8 cellular contexts compared by ENCODE assay signal in the genomic region with DNA sequence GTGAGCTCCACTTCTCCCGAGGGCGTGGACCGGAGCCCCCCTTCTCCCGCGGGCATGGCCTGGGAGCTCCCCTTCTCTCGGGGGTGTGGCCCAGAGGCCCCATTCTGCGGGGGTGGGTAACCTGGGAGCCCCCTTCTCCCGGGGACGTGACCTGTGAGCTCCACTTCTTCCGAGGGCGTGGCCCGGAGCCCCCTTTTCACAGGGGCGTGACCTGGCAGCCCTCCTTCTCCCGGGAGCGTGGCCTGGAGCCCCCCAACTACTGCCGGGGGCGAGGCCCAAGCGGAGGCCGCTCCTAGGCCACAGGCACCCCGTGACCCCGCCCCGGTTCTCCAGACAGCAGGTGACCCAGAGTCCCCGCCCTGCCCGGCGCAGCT. TPM values are rescaled to one million over a fixed set of nuclear protein-coding genes. Genes with fewer than 3 reads are reported as not detected.
DNase-seq lines count a peak whose midpoint lies in the region; ATAC-seq, FAIRE-seq and TF ChIP-seq lines count a peak whose summit lies in the region.

No MANE protein-coding gene starts in this region.

- TF ChIP-seq POLR2A in HepG2 (IDR thresholded peaks at IDR 0.05; ENCODE audit: insufficient read depth in 1 of 2, low read depth in 2 of 2, low read length in 2 of 2): no peak
- TF ChIP-seq POLR2A in transverse colon (IDR thresholded peaks at IDR 0.05): no peak

- TF ChIP-seq CTCF in left ventricle myocardium inferior (IDR thresholded peaks at IDR 0.05; ENCODE audit: borderline replicate concordance) (no peak), HepG2 (CRISPR knock-in tag; IDR thresholded peaks at IDR 0.05) (no peak), transverse colon (IDR thresholded peaks at IDR 0.05) (no peak)

- H2AFZ ChIP-seq in HepG2 (ENCODE audit: low read length): no peak overlapping the region

- H3K4me3 ChIP-seq in left ventricle myocardium inferior (peak overlapping the region; percentile 97), HepG2 (replicated peaks in 1 of 3; ENCODE audit: insufficient read depth in 1 of 3, low read depth in 2 of 3, low read length in 3 of 3) (peak overlapping the region; percentile 85 to 97 (median 88)), transverse colon (peak overlapping the region; percentile 80 to 96 (median 90))

- no peaks in the 10 kb centered on the region for H3K27me3 Mint-ChIP-seq in activated naive CD8-positive, alpha-beta T cell treated with anti-CD3 and anti-CD28 coated beads, Interleukin-2, amount 50 U/mL, for 24 hours

- H3K36me3 Mint-ChIP-seq in activated naive CD8-positive, alpha-beta T cell treated with anti-CD3 and anti-CD28 coated beads, Interleukin-2, amount 50 U/mL, for 24 hours (ENCODE audit: low read depth): peaks cover 21% of the 10 kb centered on the region

- in situ Hi-C loops in HepG2 (cut with HindIII; ENCODE audit: extremely low pct_ligation_motif_present, low pct_unique_long_range_greater_than_20kb) (loop anchor here (25.0 kb wide), 1 partner anchor 163 kb away; no protein-coding TSS in a partner anchor), transverse colon (cut with MboI; ENCODE audit: low pct_ligation_motif_present in 1 of 4, low pct_unique_long_range_greater_than_20kb in 1 of 4, low sequenced_read_pairs in 3 of 4) (no loop called here)

- H3K4me1 ChIP-seq in left ventricle myocardium inferior (peaks cover 19% of the 10 kb centered on the region), HepG2 (ENCODE audit: insufficient read depth, low read length) (peaks cover 54% of the 10 kb centered on the region), transverse colon (peaks cover 7 to 28% (median 23%) of the 10 kb centered on the region in 4 donors)

- H3K4me1 Mint-ChIP-seq in activated naive CD8-positive, alpha-beta T cell treated with anti-CD3 and anti-CD28 coated beads, Interleukin-2, amount 50 U/mL, for 24 hours: peaks cover 56% of the 10 kb centered on the region

- H3K27ac ChIP-seq in left ventricle myocardium inferior (replicated peaks) (peak overlapping the region; percentile 100), HepG2 (ENCODE audit: extremely low read length, insufficient read depth, low read length) (peak overlapping the region; percentile 99), transverse colon (peak overlapping the region; percentile 89 to 100 (median 98))

- H3K27ac Mint-ChIP-seq in activated naive CD8-positive, alpha-beta T cell treated with anti-CD3 and anti-CD28 coated beads, Interleukin-2, amount 50 U/mL, for 24 hours: peak overlapping the region; percentile 98

- peaks cover 8% of the 10 kb centered on the region for H3K9me3 Mint-ChIP-seq in activated naive CD8-positive, alpha-beta T cell treated with anti-CD3 and anti-CD28 coated beads, Interleukin-2, amount 50 U/mL, for 24 hours

- H3K9ac ChIP-seq in HepG2 (ENCODE audit: insufficient read depth, low read depth, low read length): peak overlapping the region; percentile 95

- no peak for FAIRE-seq in HepG2 (lab: Jason Lieb, UNC)

- no peak for ATAC-seq in Right ventricle myocardium inferior
- peak; percentile 2 for ATAC-seq in HG03442 (IDR thresholded peaks at IDR 0.05; ENCODE audit: unreplicated experiment)
- ATAC-seq in activated naive CD8-positive, alpha-beta T cell treated with anti-CD3 and anti-CD28 coated beads, Interleukin-2, amount 50 U/mL, for 24 hours: no peak
- no peak for ATAC-seq in HepG2

- H3K27me3 ChIP-seq in left ventricle myocardium inferior (ENCODE audit: low read depth) (no peaks in the 10 kb centered on the region), HepG2 (ENCODE audit: control insufficient read depth in 1 of 2, insufficient read depth in 2 of 2, low read length in 2 of 2) (no peaks in the 10 kb centered on the region; a peak in 1 of 5 replicates), transverse colon (no peaks in the 10 kb centered on the region)

- TF ChIP-seq RAD21 in HepG2 (CRISPR knock-in tag; IDR thresholded peaks at IDR 0.05): no peak

- POLR2A ChIA-PET in HepG2 (lab: Yijun Ruan, JAX): interaction anchor here (1.6 to 1.7 kb wide), 2 partner anchors 42 to 128 kb away, joined by 5 to 10 read pairs; partner anchors contain the start of genes CEP104 and DFFB

- CTCF ChIA-PET in HepG2 (lab: Yijun Ruan, JAX; ENCODE audit: low intra/inter-chr PET ratio, low total read pairs): no interaction called here

- TF ChIP-seq EP300 in HepG2 (IDR thresholded peaks at IDR 0.05; ENCODE audit: low read depth in 2 of 2, low read length in 2 of 2) (no peak), HepG2 (CRISPR knock-in tag; IDR thresholded peaks at IDR 0.05; ENCODE audit: borderline replicate concordance) (no peak), transverse colon (IDR thresholded peaks at IDR 0.05; ENCODE audit: low read depth) (no peak)

- intact Hi-C loops in left ventricle myocardium inferior (cut with micrococcal nuclease): no loop called here
- intact Hi-C loops in Right ventricle myocardium inferior (cut with DNase I): loop anchor here (2.0 to 5.0 kb wide), 2 partner anchors 42 to 103 kb away; partner anchors contain the start of genes CEP104, DFFB and LRRC47
- intact Hi-C loops in HepG2 (cut with micrococcal nuclease; ENCODE audit: unreplicated experiment): loop anchor here (1.0 to 10.0 kb wide), 2 partner anchors 42 to 125 kb away; partner anchors contain the start of genes CEP104, DFFB and SMIM1
- intact Hi-C loops in transverse colon (cut with DNase I; ENCODE audit: low total_unique reads): no loop called here

- WGBS in HepG2 (ENCODE audit: low lambda C conversion rate): 0% methylated on average over 3 of the region's 25 CpGs
- WGBS in transverse colon (ENCODE audit: low coverage in 1 of 2), 2 donors: 2% methylated on average over 23 of the region's 25 CpGs; no CpG with 5 or more reads in 1 of the 2 donors

- H3K9me3 ChIP-seq in left ventricle myocardium inferior (replicated peaks) (peaks cover 23% of the 10 kb centered on the region), HepG2 (ENCODE audit: low read length) (peaks cover 4% of the 10 kb centered on the region; the same call in 1 of the 2 replicates), transverse colon (peaks cover 0 to 10% of the 10 kb centered on the region in 2 donors)

- H3K4me3 Mint-ChIP-seq in activated naive CD8-positive, alpha-beta T cell treated with anti-CD3 and anti-CD28 coated beads, Interleukin-2, amount 50 U/mL, for 24 hours: peak overlapping the region; percentile 87

- DNase-seq in left ventricle myocardium inferior (peak; percentile 25), Right ventricle myocardium inferior (ENCODE audit: missing footprints) (no peak), HepG2 (ENCODE audit: low spot score) (no peak), transverse colon (no peak), SIG-M5 treated with dmso at 0.1 percent for 504 hours (lab: John Stamatoyannopoulos, UW; ENCODE audit: unreplicated experiment) (no peak), HK-2 (ENCODE audit: unreplicated experiment) (no peak)
- peak; percentile 43 for DNase-seq in activated naive CD8-positive, alpha-beta T cell treated with anti-CD3 and anti-CD28 coated beads, Interleukin-2, amount 50 U/mL, for 24 hours

- H3K4me2 ChIP-seq in HepG2 (ENCODE audit: low read depth, low read length): peak overlapping the region; percentile 85

- no peaks in the 10 kb centered on the region for H4K20me1 ChIP-seq in HepG2 (ENCODE audit: insufficient read depth, low read length)

- H3K36me3 ChIP-seq in left ventricle myocardium inferior (peaks cover 4% of the 10 kb centered on the region), HepG2 (replicated peaks in 1 of 2; ENCODE audit: control insufficient read depth in 1 of 2, insufficient read depth in 2 of 2, low read length in 2 of 2) (peaks cover 4 to 16% of the 10 kb centered on the region in 2 experiments; a peak in 2 of 5 replicates), transverse colon (no peaks in the 10 kb centered on the region)

- peaks cover 53% of the 10 kb centered on the region for H3K79me2 ChIP-seq in HepG2 (ENCODE audit: insufficient read depth, low read length)

- BruUV-seq in HepG2 (replicated peaks; lab: Mats Ljungman, UMichigan): TSS peak; percentile 62

RNA-seq across cellular contexts. Expression of gene C1orf174, which starts 0.3 kb away (rescaled TPM):
- 11.7 TPM for total RNA-seq in left ventricle myocardium inferior
- total RNA-seq in Right ventricle myocardium inferior: 14.1 TPM
- total RNA-seq in HepG2 (2016; rRNA removed; fragmentation: Illumina TruSeq; extraction: Trizol): 31.4 and 43.4 TPM in 2 replicates
- total RNA-seq in HepG2 (2016; cell fraction: cytosol; rRNA removed; fragmentation: Illumina TruSeq; extraction: Trizol; ENCODE audit: low read depth): 9.1 and 10.6 TPM in 2 replicates
- total RNA-seq in HepG2 (2016; cell fraction: insoluble cytoplasmic fraction; rRNA removed; fragmentation: Illumina TruSeq; extraction: Trizol): 30.8 and 45.5 TPM in 2 replicates
- total RNA-seq in HepG2 (2016; cell fraction: membrane; rRNA removed; fragmentation: Illumina TruSeq; extraction: Trizol): 23.1 and 25.3 TPM in 2 replicates
- 12.4 and 14.4 TPM in 2 replicates for total RNA-seq in HepG2 (2016; cell fraction: nucleus; rRNA removed; fragmentation: Illumina TruSeq; extraction: Trizol)
- polyA plus RNA-seq in HepG2 (2011; rRNA removed): 18.7 and 21.6 TPM in 2 replicates
- 19.8 and 22.2 TPM in 2 replicates for polyA plus RNA-seq in HepG2 (2011; cell fraction: cytosol; rRNA removed)
- polyA plus RNA-seq in HepG2 (2011; cell fraction: nucleus; rRNA removed): 12.8 and 14.0 TPM in 2 replicates
- polyA plus RNA-seq in HepG2 (2012): 13.3 and 16.8 TPM in 2 replicates
- polyA plus RNA-seq in HepG2 (2016; cell fraction: cytosol; fragmentation: Illumina TruSeq; extraction: Trizol; ENCODE audit: low read depth): 4.2 and 5.1 TPM in 2 replicates
- polyA plus RNA-seq in HepG2 (2016; cell fraction: insoluble cytoplasmic fraction; fragmentation: Illumina TruSeq; extraction: Trizol; ENCODE audit: low read depth): 37.9 and 38.1 TPM in 2 replicates
- polyA plus RNA-seq in HepG2 (2016; cell fraction: membrane; fragmentation: Illumina TruSeq; extraction: Trizol; ENCODE audit: low read depth): 11.1 and 13.7 TPM in 2 replicates
- polyA plus RNA-seq in HepG2 (2016; cell fraction: nucleus; fragmentation: Illumina TruSeq; extraction: Trizol; ENCODE audit: insufficient read depth, low read depth): 24.6 and 27.6 TPM in 2 replicates
- polyA minus RNA-seq in HepG2 (2011; rRNA and poly(A)+ RNA removed; ENCODE audit: low replicate concordance): 23.0 and 28.7 TPM in 2 replicates
- polyA minus RNA-seq in HepG2 (2011; cell fraction: cytosol; rRNA and poly(A)+ RNA removed): 11.2 and 12.0 TPM in 2 replicates
- polyA minus RNA-seq in HepG2 (2011; cell fraction: nucleus; rRNA and poly(A)+ RNA removed): 6.7 and 8.5 TPM in 2 replicates
- total RNA-seq in transverse colon: 10 to 100 TPM; 23.5 to 45.4 (median 36.6) TPM

RNA-seq across cellular contexts. Expression of gene DFFB, which starts 42.5 kb away (rescaled TPM):
- total RNA-seq in left ventricle myocardium inferior (3.3 TPM), Right ventricle myocardium inferior (3.3 TPM), HepG2 (2016; rRNA removed; fragmentation: Illumina TruSeq; extraction: Trizol) (8.7 and 9.3 TPM in 2 replicates), transverse colon (10 to 100 TPM in 2 of 4 donors, 1 to 10 TPM in 1, not detected in 1; 7.4 to 18.3 (median 15.7) TPM)
- 1.4 and 1.6 TPM in 2 replicates for total RNA-seq in HepG2 (2016; cell fraction: cytosol; rRNA removed; fragmentation: Illumina TruSeq; extraction: Trizol; ENCODE audit: low read depth)
- 8.7 and 9.2 TPM in 2 replicates for total RNA-seq in HepG2 (2016; cell fraction: insoluble cytoplasmic fraction; rRNA removed; fragmentation: Illumina TruSeq; extraction: Trizol)
- 4.1 and 4.7 TPM in 2 replicates for total RNA-seq in HepG2 (2016; cell fraction: membrane; rRNA removed; fragmentation: Illumina TruSeq; extraction: Trizol)
- total RNA-seq in HepG2 (2016; cell fraction: nucleus; rRNA removed; fragmentation: Illumina TruSeq; extraction: Trizol): 5.0 and 6.1 TPM in 2 replicates
- polyA plus RNA-seq in HepG2 (2011; rRNA removed): 4.6 and 4.8 TPM in 2 replicates
- 3.6 and 3.7 TPM in 2 replicates for polyA plus RNA-seq in HepG2 (2011; cell fraction: cytosol; rRNA removed)
- 7.8 and 8.5 TPM in 2 replicates for polyA plus RNA-seq in HepG2 (2011; cell fraction: nucleus; rRNA removed)
- polyA plus RNA-seq in HepG2 (2012): 3.3 and 3.7 TPM in 2 replicates
- polyA plus RNA-seq in HepG2 (2016; cell fraction: cytosol; fragmentation: Illumina TruSeq; extraction: Trizol; ENCODE audit: low read depth): 0.69 and 0.75 TPM in 2 replicates
- polyA plus RNA-seq in HepG2 (2016; cell fraction: insoluble cytoplasmic fraction; fragmentation: Illumina TruSeq; extraction: Trizol; ENCODE audit: low read depth): 6.4 and 7.8 TPM in 2 replicates
- polyA plus RNA-seq in HepG2 (2016; cell fraction: membrane; fragmentation: Illumina TruSeq; extraction: Trizol; ENCODE audit: low read depth): 1.5 and 1.9 TPM in 2 replicates
- 17.0 and 22.7 TPM in 2 replicates for polyA plus RNA-seq in HepG2 (2016; cell fraction: nucleus; fragmentation: Illumina TruSeq; extraction: Trizol; ENCODE audit: insufficient read depth, low read depth)
- polyA minus RNA-seq in HepG2 (2011; rRNA and poly(A)+ RNA removed; ENCODE audit: low replicate concordance): 3.1 and 7.0 TPM in 2 replicates
- 1.3 and 2.0 TPM in 2 replicates for polyA minus RNA-seq in HepG2 (2011; cell fraction: cytosol; rRNA and poly(A)+ RNA removed)
- polyA minus RNA-seq in HepG2 (2011; cell fraction: nucleus; rRNA and poly(A)+ RNA removed): 2.4 and 3.9 TPM in 2 replicates

RNA-seq across cellular contexts. Expression of gene CEP104, which starts 42.8 kb away (rescaled TPM):
- total RNA-seq in left ventricle myocardium inferior (32.2 TPM), Right ventricle myocardium inferior (34.1 TPM), HepG2 (2016; rRNA removed; fragmentation: Illumina TruSeq; extraction: Trizol) (20.4 and 33.8 TPM in 2 replicates), transverse colon (10 to 100 TPM; 34.4 to 57.7 (median 43.5) TPM)
- 4.7 and 5.7 TPM in 2 replicates for total RNA-seq in HepG2 (2016; cell fraction: cytosol; rRNA removed; fragmentation: Illumina TruSeq; extraction: Trizol; ENCODE audit: low read depth)
- total RNA-seq in HepG2 (2016; cell fraction: insoluble cytoplasmic fraction; rRNA removed; fragmentation: Illumina TruSeq; extraction: Trizol): 17.2 and 21.3 TPM in 2 replicates
- 17.1 and 18.2 TPM in 2 replicates for total RNA-seq in HepG2 (2016; cell fraction: membrane; rRNA removed; fragmentation: Illumina TruSeq; extraction: Trizol)
- 17.8 and 20.6 TPM in 2 replicates for total RNA-seq in HepG2 (2016; cell fraction: nucleus; rRNA removed; fragmentation: Illumina TruSeq; extraction: Trizol)
- 19.0 and 30.1 TPM in 2 replicates for polyA plus RNA-seq in HepG2 (2011; rRNA removed)
- 11.3 and 14.0 TPM in 2 replicates for polyA plus RNA-seq in HepG2 (2011; cell fraction: cytosol; rRNA removed)
- polyA plus RNA-seq in HepG2 (2011; cell fraction: nucleus; rRNA removed): 34.2 TPM in 2 replicates
- polyA plus RNA-seq in HepG2 (2012): 18.2 and 19.8 TPM in 2 replicates
- polyA plus RNA-seq in HepG2 (2016; cell fraction: cytosol; fragmentation: Illumina TruSeq; extraction: Trizol; ENCODE audit: low read depth): 5.7 and 6.7 TPM in 2 replicates
- polyA plus RNA-seq in HepG2 (2016; cell fraction: insoluble cytoplasmic fraction; fragmentation: Illumina TruSeq; extraction: Trizol; ENCODE audit: low read depth): 33.6 and 43.4 TPM in 2 replicates
- 16.8 and 19.5 TPM in 2 replicates for polyA plus RNA-seq in HepG2 (2016; cell fraction: membrane; fragmentation: Illumina TruSeq; extraction: Trizol; ENCODE audit: low read depth)
- polyA plus RNA-seq in HepG2 (2016; cell fraction: nucleus; fragmentation: Illumina TruSeq; extraction: Trizol; ENCODE audit: insufficient read depth, low read depth): 33.5 and 33.9 TPM in 2 replicates
- polyA minus RNA-seq in HepG2 (2011; rRNA and poly(A)+ RNA removed; ENCODE audit: low replicate concordance): 21.1 and 36.0 TPM in 2 replicates
- 17.0 and 22.2 TPM in 2 replicates for polyA minus RNA-seq in HepG2 (2011; cell fraction: cytosol; rRNA and poly(A)+ RNA removed)
- 32.4 and 38.9 TPM in 2 replicates for polyA minus RNA-seq in HepG2 (2011; cell fraction: nucleus; rRNA and poly(A)+ RNA removed)

Comparison
In these comparisons a context has a peak if more than half of its experiments do, and no peak if none do; other contexts are left out.
1. DNase-seq: peak in left ventricle myocardium inferior (single experiment) and activated naive CD8-positive, alpha-beta T cell treated with anti-CD3 and anti-CD28 coated beads, Interleukin-2, amount 50 U/mL, for 24 hours (single experiment); none in Right ventricle myocardium inferior (single experiment), HepG2 (single experiment), transverse colon (single experiment), SIG-M5 treated with dmso at 0.1 percent for 504 hours (single experiment) and HK-2 (single experiment).
2. intact Hi-C loops: an anchor here in Right ventricle myocardium inferior (2.0 to 5.0 kb wide) and HepG2 (1.0 to 10.0 kb wide); none called in left ventricle myocardium inferior and transverse colon.
3. Peak in every context shown above with its lines, with median percentiles within 50 percentile points of each other: H3K27ac ChIP-seq and H3K4me3 ChIP-seq.